ENCODE assay signal across 1 cellular context in genomic region chr18:23629444-23629946, GRCh38.
TF ChIP-seq lines count a peak whose summit lies in the region.

No MANE protein-coding gene starts in this region.

TF ChIP-seq in HEK293, 187 proteins besides CTCF, POLR2A, EP300 and RAD21 (continued from another document and continues in another):
- TF ChIP-seq AEBP2 (tag by site-specific recombination; IDR thresholded peaks at IDR 0.05; ENCODE audit: borderline replicate concordance) (no peak), ZNF707 (tag by site-specific recombination; IDR thresholded peaks at IDR 0.05) (no peak), ZNF10 (tag by site-specific recombination; IDR thresholded peaks at IDR 0.05) (no peak), ZNF202 (tag by site-specific recombination; IDR thresholded peaks at IDR 0.05; ENCODE audit: borderline replicate concordance) (no peak), ZNF670 (tag by site-specific recombination; IDR thresholded peaks at IDR 0.05; ENCODE audit: low read depth) (no peak), SP7 (tag by site-specific recombination; IDR thresholded peaks at IDR 0.05) (0 out of 2 replicates have a peak, but pooled peaks have one; percentile 50), ZNF426 (tag by site-specific recombination; IDR thresholded peaks at IDR 0.05) (no peak), GLIS1 (tag by site-specific recombination; IDR thresholded peaks at IDR 0.05) (no peak; the same call in 1 of the 2 replicates), ZNF354C (tag by site-specific recombination; IDR thresholded peaks at IDR 0.05; ENCODE audit: borderline replicate concordance, low read depth) (no peak), KLF7 (tag by site-specific recombination; IDR thresholded peaks at IDR 0.05; ENCODE audit: borderline replicate concordance) (no peak), ZNF639 (tag by site-specific recombination; IDR thresholded peaks at IDR 0.05) (peak; percentile 51; the same call in 1 of the 2 replicates), ZNF391 (tag by site-specific recombination; IDR thresholded peaks at IDR 0.05; ENCODE audit: borderline replicate concordance, low read depth) (no peak), MZF1 (tag by site-specific recombination; IDR thresholded peaks at IDR 0.05; ENCODE audit: borderline replicate concordance) (no peak), ZNF366 (tag by site-specific recombination; conservative IDR thresholded peaks at IDR 0.05) (peak; percentile 67), INSM2 (tag by site-specific recombination; IDR thresholded peaks at IDR 0.05) (no peak), ZNF521 (tag by site-specific recombination; IDR thresholded peaks at IDR 0.05) (no peak), ZNF449 (tag by site-specific recombination; IDR thresholded peaks at IDR 0.05) (peak; percentile 52; the same call in 1 of the 2 replicates), ZBTB6 (tag by site-specific recombination; IDR thresholded peaks at IDR 0.05) (no peak), ZNF692 (tag by site-specific recombination; IDR thresholded peaks at IDR 0.05) (peak; percentile 37; the same call in 1 of the 2 replicates), ZNF404 (tag by site-specific recombination; IDR thresholded peaks at IDR 0.05) (no peak), TSHZ1 (tag by site-specific recombination; IDR thresholded peaks at IDR 0.05; ENCODE audit: borderline replicate concordance) (no peak; the same call in 1 of the 2 replicates), ZNF488 (tag by site-specific recombination; IDR thresholded peaks at IDR 0.05) (no peak), ZFP3 (tag by site-specific recombination; IDR thresholded peaks at IDR 0.05; ENCODE audit: low read depth) (no peak), ZNF423 (tag by site-specific recombination; IDR thresholded peaks at IDR 0.05) (no peak), ZEB2 (tag by site-specific recombination; IDR thresholded peaks at IDR 0.05) (peak; percentile 69; the same call in 1 of the 2 replicates), ZNF785 (tag by site-specific recombination; IDR thresholded peaks at IDR 0.05) (no peak), YY2 (tag by site-specific recombination; IDR thresholded peaks at IDR 0.05) (no peak), GLI4 (tag by site-specific recombination; IDR thresholded peaks at IDR 0.05) (no peak), ZBTB21 (tag by site-specific recombination; IDR thresholded peaks at IDR 0.05) (peak; percentile 25; the same call in 1 of the 2 replicates), ZNF585B (tag by site-specific recombination; IDR thresholded peaks at IDR 0.05) (no peak), ZNF221 (tag by site-specific recombination; IDR thresholded peaks at IDR 0.05; ENCODE audit: borderline replicate concordance) (no peak), ZBTB8A (tag by site-specific recombination; IDR thresholded peaks at IDR 0.05) (no peak), ZNF514 (tag by site-specific recombination; IDR thresholded peaks at IDR 0.05) (no peak), WT1 (tag by site-specific recombination; IDR thresholded peaks at IDR 0.05) (peak; percentile 27; the same call in 1 of the 2 replicates), ZNF529 (tag by site-specific recombination; IDR thresholded peaks at IDR 0.05; ENCODE audit: insufficient replicate concordance) (no peak), ZNF214 (tag by site-specific recombination; IDR thresholded peaks at IDR 0.05; ENCODE audit: borderline replicate concordance) (no peak), ZNF843 (tag by site-specific recombination; IDR thresholded peaks at IDR 0.05) (peak; percentile 81), ZNF311 (tag by site-specific recombination; IDR thresholded peaks at IDR 0.05; ENCODE audit: borderline replicate concordance) (no peak), ZNF302 (tag by site-specific recombination; IDR thresholded peaks at IDR 0.05; ENCODE audit: low read depth) (no peak), EGR2 (tag by site-specific recombination; IDR thresholded peaks at IDR 0.05; ENCODE audit: low read depth) (peak; percentile 56; the same call in 1 of the 2 replicates), ZNF248 (tag by site-specific recombination; IDR thresholded peaks at IDR 0.05) (no peak), ZNF157 (tag by site-specific recombination; IDR thresholded peaks at IDR 0.05) (no peak), ZNF274 (IDR thresholded peaks at IDR 0.05; ENCODE audit: low read length) (no peak), ZNF274 (tag by site-specific recombination; IDR thresholded peaks at IDR 0.05; ENCODE audit: borderline replicate concordance) (no peak), ZNF280D (tag by site-specific recombination; IDR thresholded peaks at IDR 0.05) (no peak), ZNF16 (tag by site-specific recombination; IDR thresholded peaks at IDR 0.05; ENCODE audit: low read depth) (no peak), GFI1B (tag by site-specific recombination; IDR thresholded peaks at IDR 0.05) (0 out of 2 replicates have a peak, but pooled peaks have one; percentile 22), ZNF416 (tag by site-specific recombination; IDR thresholded peaks at IDR 0.05) (no peak), ZSCAN5A (tag by site-specific recombination; IDR thresholded peaks at IDR 0.05) (no peak), ZBTB48 (tag by site-specific recombination; IDR thresholded peaks at IDR 0.05) (no peak)
